ENCODE assay signal across 13 cellular contexts in the genomic region with DNA sequence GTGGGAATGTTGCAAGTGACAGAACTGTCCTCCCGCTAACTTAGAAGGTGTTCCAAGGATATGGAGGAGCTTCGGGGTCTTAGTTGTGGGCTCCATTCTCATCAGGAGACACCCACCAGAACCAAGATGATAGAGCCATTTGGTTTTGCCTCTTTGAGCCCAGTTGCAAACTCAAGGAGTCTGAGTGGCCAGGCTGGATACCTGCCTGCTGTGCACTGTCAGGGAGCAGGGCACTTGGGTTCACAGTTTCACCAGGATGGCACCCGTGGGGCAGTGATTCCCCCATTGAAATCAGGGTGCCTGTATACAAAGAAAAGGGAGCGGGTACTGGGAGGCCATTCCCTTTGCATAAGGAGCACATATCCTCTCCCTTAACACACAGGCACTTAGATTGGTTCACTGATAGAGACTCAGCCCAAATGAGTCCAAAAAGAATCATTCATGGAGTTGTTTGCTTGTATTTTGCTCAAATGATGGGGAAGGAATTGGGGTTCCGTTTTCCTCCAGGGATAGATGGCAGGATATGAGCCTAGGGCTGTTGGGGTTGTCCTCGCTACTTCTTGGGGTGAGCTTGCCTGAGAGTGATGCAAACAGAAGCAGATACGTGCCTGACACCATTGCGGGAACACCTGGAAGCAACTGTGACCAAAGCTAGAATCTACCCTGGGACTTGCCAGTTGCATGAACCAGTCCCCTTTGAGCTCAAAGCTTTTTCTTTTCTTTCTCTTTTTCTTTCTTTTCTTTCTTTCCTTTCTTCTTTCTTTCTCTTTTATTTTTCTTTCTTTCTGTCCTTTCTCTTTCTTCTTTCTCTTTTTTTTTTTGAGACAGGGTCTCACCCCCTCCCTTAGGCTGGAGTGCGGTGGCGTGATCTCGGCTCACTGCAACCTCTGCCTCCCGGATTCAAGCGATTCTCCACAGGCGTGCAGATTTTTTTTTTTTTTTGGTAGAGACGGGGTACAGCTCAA. TPM values are rescaled to one million over a fixed set of nuclear protein-coding genes. Genes with fewer than 3 reads are reported as not detected.
A peak's percentile ranks its signal among the peaks of the same experiment; 100 is the strongest.
DNase-seq lines count a peak whose midpoint lies in the region; ATAC-seq, FAIRE-seq and TF ChIP-seq lines count a peak whose summit lies in the region.
"Had no signal": no experiment of that assay in that cellular context is flagged by ENCODE, and none has a peak within 500 bp of the region (broad histone marks: within the 10 kb centered on the region; RNA-seq: fewer than 3 reads in every experiment).

No MANE protein-coding gene starts in this region.

- peaks cover 14% of the 10 kb centered on the region for H3K36me3 Mint-ChIP-seq in T-helper 1 cell treated with Interleukin-12 subunit alpha and Interleukin-12 subunit beta and Interleukin-4 antibody, amounts not matched to agents 30 μg/mL and 1 μg/mL, for 36 hours (ENCODE audit: low read depth)

- peak overlapping the region; percentile 79 for H3K27ac ChIP-seq in 22Rv1
- H3K27ac ChIP-seq: foreskin keratinocyte had no signal

- no peak for ATAC-seq in activated CD4-positive, CD25-positive, alpha-beta regulatory T cell treated with anti-CD3 and anti-CD28 coated beads, Interleukin-2, amount 50 U/mL, for 24 hours

- peak overlapping the region; percentile 78 for H3K4me3 Mint-ChIP-seq in T-helper 1 cell treated with Interleukin-12 subunit alpha and Interleukin-12 subunit beta and Interleukin-4 antibody, amounts not matched to agents 30 μg/mL and 1 μg/mL, for 36 hours

- peaks cover 34% of the 10 kb centered on the region for H3K4me1 Mint-ChIP-seq in T-helper 1 cell treated with Interleukin-12 subunit alpha and Interleukin-12 subunit beta and Interleukin-4 antibody, amounts not matched to agents 30 μg/mL and 1 μg/mL, for 36 hours (ENCODE audit: low read depth)

- peak overlapping the region; percentile 72 for H3K4me3 ChIP-seq in fibroblast of villous mesenchyme (ENCODE audit: low read depth, low read length)

- H3K27ac Mint-ChIP-seq in T-helper 1 cell treated with Interleukin-12 subunit alpha and Interleukin-12 subunit beta and Interleukin-4 antibody, amounts not matched to agents 30 μg/mL and 1 μg/mL, for 36 hours = peak overlapping the region; percentile 87

- TF ChIP-seq CTCF in 22Rv1 (IDR thresholded peaks at IDR 0.05) (no peak), fibroblast of villous mesenchyme (IDR thresholded peaks at IDR 0.05; ENCODE audit: insufficient read depth, low read depth, low read length) (no peak)

- H3K9me3 Mint-ChIP-seq in T-helper 1 cell treated with Interleukin-12 subunit alpha and Interleukin-12 subunit beta and Interleukin-4 antibody, amounts not matched to agents 30 μg/mL and 1 μg/mL, for 36 hours = no peaks in the 10 kb centered on the region

- no peak for DNase-seq in GM12891 (ENCODE audit: insufficient read length, low spot score)
- DNase-seq in fibroblast of villous mesenchyme (ENCODE audit: low read depth) = no peak
- no peak for DNase-seq in AG08396 (ENCODE audit: low spot score)
- DNase-seq in middle frontal gyrus (ENCODE audit: extremely low spot score, low spot score) = no peak
- no peak for DNase-seq in NCI-H187 treated with DMSO at 0.1 percent for 48 hours (lab: John Stamatoyannopoulos, UW)
- DNase-seq: foreskin keratinocyte, NCI-H345 had no signal

- peaks cover 15% of the 10 kb centered on the region for H3K27me3 Mint-ChIP-seq in T-helper 1 cell treated with Interleukin-12 subunit alpha and Interleukin-12 subunit beta and Interleukin-4 antibody, amounts not matched to agents 30 μg/mL and 1 μg/mL, for 36 hours (ENCODE audit: low read depth)

- TF ChIP-seq POLR2A in GM12891 (IDR thresholded peaks at IDR 0.05; ENCODE audit: low read depth, low read length) = peak; percentile 51; the same call in 1 of the 2 replicates

- FAIRE-seq in GM12891 (lab: Jason Lieb, UNC) = peak; percentile 90

TF ChIP-seq in GM12891, 5 proteins besides CTCF, POLR2A, EP300 and RAD21:
- peak; percentile 44; the same call in 1 of the 2 replicates for TF ChIP-seq POU2F2 (IDR thresholded peaks at IDR 0.05; ENCODE audit: low read depth, low read length)
- peak; percentile 48 for TF ChIP-seq POLR2AphosphoS5 (IDR thresholded peaks at IDR 0.05; ENCODE audit: low read depth, low read length)
- no peak for TF ChIP-seq TAF1 (IDR thresholded peaks at IDR 0.05; ENCODE audit: low read depth, low read length)

RNA-seq across cellular contexts. Expression of a gene that starts 1.3 kb away (rescaled TPM):
- polyA plus RNA-seq in GM12891 (2012; ENCODE audit: low read depth, missing spikeins) = 8.4 TPM
- 4.5 and 4.7 TPM in 2 replicates for total RNA-seq in fibroblast of villous mesenchyme

RNA-seq across cellular contexts. Expression of a gene that starts 18.9 kb away (rescaled TPM):
- polyA plus RNA-seq in GM12891 (2012; ENCODE audit: low read depth, missing spikeins) = 42.8 TPM
- total RNA-seq in fibroblast of villous mesenchyme = 24.2 and 26.4 TPM in 2 replicates

RNA-seq across cellular contexts. Expression of a gene that starts 28.1 kb away (rescaled TPM):
- polyA plus RNA-seq in GM12891 (2012; ENCODE audit: low read depth, missing spikeins) = 36.9 TPM
- total RNA-seq in fibroblast of villous mesenchyme = 201 and 214 TPM in 2 replicates

RNA-seq across cellular contexts. Expression of a gene that starts 36.0 kb away (rescaled TPM):
- polyA plus RNA-seq in GM12891 (2012; ENCODE audit: low read depth, missing spikeins) = 4.7 TPM
- total RNA-seq in fibroblast of villous mesenchyme = 0.43 and 0.64 TPM in 2 replicates

RNA-seq across cellular contexts. Expression of a gene that starts 44.9 kb away (rescaled TPM):
- polyA plus RNA-seq in GM12891 (2012; ENCODE audit: low read depth, missing spikeins) = not detected
- total RNA-seq in fibroblast of villous mesenchyme = not detected in 2 replicates
- total RNA-seq: foreskin keratinocyte, G401, right cardiac atrium, ureter had no signal
- polyA plus RNA-seq: foreskin keratinocyte, right cardiac atrium had no signal
